Comparison of ENCODE assay signal across 3 cellular contexts in genomic region chr4:15990570-15991285, GRCh38.
TF ChIP-seq lines count a peak whose summit lies in the region.

No MANE protein-coding gene starts in this region.

TF ChIP-seq in GM23338, 12 proteins besides CTCF, POLR2A, EP300 and RAD21 (continues in another document):
- TF ChIP-seq EZH2phosphoT487 (IDR thresholded peaks at IDR 0.05; ENCODE audit: unreplicated experiment) (no peak), CREB1 (CRISPR knock-in tag; IDR thresholded peaks at IDR 0.05; ENCODE audit: low read depth) (no peak), ZNF331 (CRISPR knock-in tag; IDR thresholded peaks at IDR 0.05; ENCODE audit: low read depth) (no peak), ZNF462 (CRISPR knock-in tag; IDR thresholded peaks at IDR 0.05) (no peak), ETS1 (IDR thresholded peaks at IDR 0.05) (no peak)

TF ChIP-seq in K562, 482 proteins besides CTCF, POLR2A, EP300 and RAD21:
- TF ChIP-seq ARNT (IDR thresholded peaks at IDR 0.05) (no peak), PCBP1 (IDR thresholded peaks at IDR 0.05; ENCODE audit: low read depth, low read length, poor library complexity, severe bottlenecking) (no peak), RFX1 (IDR thresholded peaks at IDR 0.05) (peak; percentile 34), ARID1B (IDR thresholded peaks at IDR 0.05) (no peak)

TF ChIP-seq in neural cell, 6 proteins besides CTCF, POLR2A, EP300 and RAD21:
- TF ChIP-seq TAF1 (IDR thresholded peaks at IDR 0.05; ENCODE audit: low read depth) (no peak), POLR2AphosphoS5 (IDR thresholded peaks at IDR 0.05) (no peak), SMC3 (conservative IDR thresholded peaks at IDR 0.05; ENCODE audit: poor library complexity) (no peak), REST (IDR thresholded peaks at IDR 0.05; ENCODE audit: borderline replicate concordance) (no peak)
